ENCODE assay signal across 8 cellular contexts in the genomic region with DNA sequence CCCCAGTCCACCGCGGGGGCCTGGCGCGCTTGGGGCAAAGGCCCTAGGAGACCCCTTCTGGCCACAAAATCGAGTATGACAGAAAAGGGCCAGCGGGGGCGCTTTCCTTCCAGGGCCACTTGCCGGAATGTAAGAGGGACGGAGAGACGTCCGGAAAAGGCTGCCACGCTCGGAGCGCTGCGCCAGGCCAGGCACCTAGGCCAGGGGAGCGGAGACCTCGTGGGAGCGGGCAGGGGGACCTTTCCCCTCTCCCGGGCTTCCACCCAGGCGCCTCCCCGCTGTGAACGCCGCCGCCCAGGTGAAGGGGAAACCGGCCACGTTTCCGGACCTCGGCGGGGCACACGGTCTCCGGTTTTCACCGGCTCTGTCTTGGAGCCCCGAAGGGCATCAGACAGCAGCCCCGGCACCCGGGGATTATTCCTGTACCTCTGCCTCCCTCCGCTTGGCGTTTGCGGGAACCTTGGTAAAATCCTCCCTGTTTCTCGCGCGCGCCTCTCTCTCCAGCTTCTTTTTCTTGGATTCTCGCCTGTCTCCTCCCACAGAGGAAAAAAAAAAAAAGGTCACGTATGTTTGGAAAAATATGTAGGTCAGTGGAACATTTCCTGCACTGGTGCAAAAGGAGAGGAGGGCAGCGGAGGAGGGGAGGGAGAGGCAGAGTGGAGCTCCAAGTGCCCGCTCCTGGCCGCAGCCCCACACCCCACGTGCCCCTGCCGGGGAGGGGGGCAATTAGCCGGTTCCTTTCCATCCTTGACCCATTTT. TPM values are rescaled to one million over a fixed set of nuclear protein-coding genes. Genes with fewer than 3 reads are reported as not detected.
A peak's percentile ranks its signal among the peaks of the same experiment; 100 is the strongest.
DNase-seq lines count a peak whose midpoint lies in the region; ATAC-seq and TF ChIP-seq lines count a peak whose summit lies in the region.

No MANE protein-coding gene starts in this region.

- H3K27ac ChIP-seq in esophagus squamous epithelium (peak overlapping the region; percentile 94 to 98 (median 96)), urinary bladder (ENCODE audit: low read depth) (peak overlapping the region; percentile 79)

- peaks cover 0 to 82% (median 23%) of the 10 kb centered on the region in 3 donors for H3K4me1 ChIP-seq in esophagus squamous epithelium
- peaks cover 54% of the 10 kb centered on the region for H3K4me1 ChIP-seq in mucosa of stomach (ENCODE audit: control insufficient read depth, insufficient read depth, low read length)
- no peaks in the 10 kb centered on the region for H3K4me1 ChIP-seq in urinary bladder (ENCODE audit: insufficient read depth)

- no peaks in the 10 kb centered on the region for H3K9me3 ChIP-seq in esophagus squamous epithelium
- H3K9me3 ChIP-seq in mucosa of stomach (ENCODE audit: control insufficient read depth, low read length): no peaks in the 10 kb centered on the region

- H3K4me3 ChIP-seq in esophagus squamous epithelium (peak overlapping the region; percentile 73 to 92 (median 81)), mucosa of stomach (ENCODE audit: low read length) (peak overlapping the region; percentile 52), urinary bladder (ENCODE audit: low read depth, low read length) (peak overlapping the region; percentile 92)

- H3K27me3 ChIP-seq in esophagus squamous epithelium (peaks cover 0 to 25% (median 0%) of the 10 kb centered on the region in 4 donors), mucosa of stomach (ENCODE audit: control insufficient read depth, insufficient read depth, low read length) (no peaks in the 10 kb centered on the region)

- intact Hi-C loops in esophagus squamous epithelium (cut with DNase I): no loop called here

- DNase-seq in activated T-cell treated with anti-CD3 and anti-CD28 coated beads for 1 hour (ENCODE audit: low read depth) (peak; percentile 3), activated T-cell treated with anti-CD3 and anti-CD28 coated beads for 4 hours (no peak), esophagus squamous epithelium (lab: John Stamatoyannopoulos, UW) (no peak), pons (ENCODE audit: low spot score) (no peak)
- peak; percentile 73 for DNase-seq in activated CD8-positive, alpha-beta memory T cell treated with anti-CD3 and anti-CD28 coated beads for 24 hours

- peak in 2 of 4 donors; percentile 46 to 52 for TF ChIP-seq POLR2A in esophagus squamous epithelium (IDR thresholded peaks at IDR 0.05)

- ATAC-seq in GM21737 (IDR thresholded peaks at IDR 0.05; ENCODE audit: unreplicated experiment): no peak

- peak overlapping the region; percentile 81 for H3K9ac ChIP-seq in mucosa of stomach (ENCODE audit: low read length)

- H3K36me3 ChIP-seq in esophagus squamous epithelium (no peaks in the 10 kb centered on the region), mucosa of stomach (ENCODE audit: control insufficient read depth, insufficient read depth, low read length) (no peaks in the 10 kb centered on the region), urinary bladder (ENCODE audit: insufficient read depth) (no peaks in the 10 kb centered on the region)

- peak in 1 of 6 experiments; percentile 2 for TF ChIP-seq CTCF in esophagus squamous epithelium (IDR thresholded peaks at IDR 0.05)

- 0% methylated on average over 7 to 18 of the region's 50 CpGs for WGBS in esophagus squamous epithelium, 2 donors
- WGBS in urinary bladder: under 1% methylated on average over 50 of the region's 50 CpGs

RNA-seq across cellular contexts. Expression of gene NPAS2, which starts 1.2 kb away (rescaled TPM):
- total RNA-seq in esophagus squamous epithelium: 10 to 100 TPM; 29.1 to 64.2 (median 39.1) TPM
- 11.8 TPM for total RNA-seq in urinary bladder
- 35.0 TPM for polyA plus RNA-seq in urinary bladder

Comparison
In these comparisons a context has a peak if more than half of its experiments do, and no peak if none do; other contexts are left out.
1. DNase-seq: peak in activated T-cell treated with anti-CD3 and anti-CD28 coated beads for 1 hour (single experiment) and activated CD8-positive, alpha-beta memory T cell treated with anti-CD3 and anti-CD28 coated beads for 24 hours (single experiment); none in activated T-cell treated with anti-CD3 and anti-CD28 coated beads for 4 hours (single experiment), esophagus squamous epithelium (single experiment) and pons (single experiment).
2. Peak in every context shown above with its lines, with median percentiles within 50 percentile points of each other: H3K4me3 ChIP-seq.